ENCODE assay signal across 26 cellular contexts in genomic region chr15:48103647-48104046, GRCh38. TPM values are rescaled to one million over a fixed set of nuclear protein-coding genes. Genes with fewer than 3 reads are reported as not detected.
"Had no signal": no experiment of that assay in that cellular context is flagged by ENCODE, and none has a peak within 500 bp of the region (broad histone marks: within the 10 kb centered on the region; RNA-seq: fewer than 3 reads in every experiment).

No MANE protein-coding gene starts in this region.

- H3K4me3 ChIP-seq: adrenal gland, cardiac muscle cell, lower lobe of right lung, skin epidermis, transverse colon, uterus had no signal

- H3K27ac ChIP-seq: adrenal gland, cardiac muscle cell, foreskin keratinocyte, lower lobe of right lung, skin epidermis, transverse colon, uterus had no signal

- H3K36me3 ChIP-seq: adrenal gland, cardiac muscle cell, lower lobe of right lung, transverse colon, uterus had no signal

- DNase-seq: activated B cell treated with CpG ODN at 0.5 μM for 24 hours; activated CD4-positive, alpha-beta T cell treated with anti-CD3 and anti-CD28 coated beads for 4 hours; activated CD8-positive, alpha-beta T cell treated with anti-CD3 and anti-CD28 coated beads for 36 hours; activated effector memory CD4-positive, alpha-beta T cell treated with Interleukin-2 at 50 U/mL for 16 hours; activated naive CD4-positive, alpha-beta T cell treated with anti-CD3 and anti-CD28 coated beads, Interleukin-2, amount 50 U/mL, for 16 hours; activated T-cell treated with anti-CD3 and anti-CD28 coated beads, Interleukin-2, amount 50 U/mL, for 4 hours; adrenal gland; dermis blood vessel endothelial cell; effector memory CD4-positive, alpha-beta T cell; foreskin keratinocyte; glutamatergic neuron; hippocampal formation; lower lobe of right lung; occipital lobe; stimulated activated CD4-positive, alpha-beta T cell treated with anti-CD3 and anti-CD28 coated beads, Interleukin-2, amount 100 ng/mL, for 48 hours; T-helper 1 cell; T-helper 9 cell; transverse colon; uterus had no signal

- H3K27me3 ChIP-seq: adrenal gland, transverse colon, uterus had no signal

- ATAC-seq: activated CD8-positive, alpha-beta T cell treated with anti-CD3 and anti-CD28 coated beads for 36 hours; activated T-cell treated with anti-CD3 and anti-CD28 coated beads, Interleukin-2, amount 50 U/mL, for 4 hours; foreskin keratinocyte; lower lobe of right lung had no signal

- H3K9me3 Mint-ChIP-seq: activated B cell treated with CpG ODN at 0.5 μM for 24 hours; activated CD8-positive, alpha-beta T cell treated with anti-CD3 and anti-CD28 coated beads for 36 hours; activated T-cell treated with anti-CD3 and anti-CD28 coated beads, Interleukin-2, amount 50 U/mL, for 4 hours; mesothelial cell of epicardium; stimulated activated naive CD8-positive, alpha-beta T cell treated with anti-CD3 and anti-CD28 coated beads, Interleukin-15, Interleukin-2, amounts not matched to agents 100 ng/mL and 50 ng/mL, for 24 hours had no signal

- H3K36me3 Mint-ChIP-seq: mesothelial cell of epicardium had no signal

- H3K9me3 ChIP-seq: adrenal gland, lower lobe of right lung, transverse colon, uterus had no signal

- H3K27ac Mint-ChIP-seq: activated B cell treated with CpG ODN at 0.5 μM for 24 hours; activated CD8-positive, alpha-beta T cell treated with anti-CD3 and anti-CD28 coated beads for 36 hours; mesothelial cell of epicardium; stimulated activated naive CD8-positive, alpha-beta T cell treated with anti-CD3 and anti-CD28 coated beads, Interleukin-15, Interleukin-2, amounts not matched to agents 100 ng/mL and 50 ng/mL, for 24 hours had no signal

- H3K4me1 ChIP-seq: adrenal gland, foreskin keratinocyte, lower lobe of right lung, uterus had no signal

RNA-seq across cellular contexts. Expression of gene SLC24A5, which starts 17.1 kb away (rescaled TPM):
- total RNA-seq: activated B cell treated with CpG ODN at 0.5 μM for 24 hours; activated CD8-positive, alpha-beta T cell treated with anti-CD3 and anti-CD28 coated beads for 36 hours; activated T-cell treated with anti-CD3 and anti-CD28 coated beads, Interleukin-2, amount 50 U/mL, for 4 hours; adrenal gland; cardiac muscle cell; chondrocyte; dermis blood vessel endothelial cell; endothelial cell of umbilical vein; foreskin keratinocyte; lower lobe of right lung; occipital lobe; posterior vena cava; transverse colon had no signal
- polyA plus RNA-seq: cardiac muscle cell, endothelial cell of umbilical vein, foreskin keratinocyte had no signal
